In genomic region chr20:2900845-2901592, GRCh38 we compare ENCODE assay signal across 12 cellular contexts. TPM values are rescaled to one million over a fixed set of nuclear protein-coding genes. Genes with fewer than 3 reads are reported as not detected.
DNase-seq lines count a peak whose midpoint lies in the region; ATAC-seq and TF ChIP-seq lines count a peak whose summit lies in the region.
"Had no signal": no experiment of that assay in that cellular context is flagged by ENCODE, and none has a peak within 500 bp of the region (broad histone marks: within the 10 kb centered on the region; RNA-seq: fewer than 3 reads in every experiment).

No MANE protein-coding gene starts in this region.

- H3K9me3 ChIP-seq in DND-41 (ENCODE audit: insufficient read depth, low read length, severe bottlenecking) (no peaks in the 10 kb centered on the region), right lobe of liver (no peaks in the 10 kb centered on the region), stomach (no peaks in the 10 kb centered on the region)

- H3K36me3 ChIP-seq in DND-41 (ENCODE audit: insufficient read depth, low read length) (no peaks in the 10 kb centered on the region), right lobe of liver (no peaks in the 10 kb centered on the region), stomach (no peaks in the 10 kb centered on the region)

- ATAC-seq in DND-41 (ENCODE audit: insufficient read depth, low read depth) (peak; percentile 83), GM21786 (IDR thresholded peaks at IDR 0.05; ENCODE audit: unreplicated experiment) (peak; percentile 50), right lobe of liver (peak in 3 of 4 donors; percentile 48 to 58 (median 53)), GM21825 (IDR thresholded peaks at IDR 0.05; ENCODE audit: unreplicated experiment) (no peak)
- ATAC-seq: activated T-helper 17 cell treated with anti-CD3 and anti-CD28 coated beads, Interleukin-2, amount 50 U/mL, for 72 hours; stimulated activated naive CD8-positive, alpha-beta T cell treated with anti-CD3 and anti-CD28 coated beads, Interleukin-15, Interleukin-2, amounts not matched to agents 100 U/mL and 50 U/mL, for 24 hours had no signal

- H3K4me2 ChIP-seq in DND-41 (ENCODE audit: insufficient read depth, low read length), result no peak overlapping the region

- H3K27ac ChIP-seq in DND-41 (ENCODE audit: low read length) (no peak overlapping the region), right lobe of liver (no peak overlapping the region), stomach (no peak overlapping the region)

- no peaks in the 10 kb centered on the region for H3K27me3 ChIP-seq in DND-41 (ENCODE audit: insufficient read depth, low read length, poor library complexity)
- no peaks in the 10 kb centered on the region for H3K27me3 ChIP-seq in right lobe of liver
- no peaks in the 10 kb centered on the region for H3K27me3 ChIP-seq in stomach

- peaks cover 74% of the 10 kb centered on the region for H3K79me2 ChIP-seq in DND-41 (ENCODE audit: insufficient read depth, low read length)

- peaks cover 3% of the 10 kb centered on the region; the same call in 1 of the 2 replicates for H3K4me1 ChIP-seq in DND-41 (ENCODE audit: insufficient read depth, low read length)
- no peaks in the 10 kb centered on the region for H3K4me1 ChIP-seq in right lobe of liver
- peaks cover 0 to 13% (median 5%) of the 10 kb centered on the region in 4 donors for H3K4me1 ChIP-seq in stomach

- WGBS in right lobe of liver (ENCODE audit: insufficient coverage, low coverage, low lambda C conversion rate, missing lambda C conversion rate), result 77% methylated on average over 11 of the region's 11 CpGs
- WGBS in stomach, 5 donors, result 82 to 92% (median 88%) methylated on average over 11 of the region's 11 CpGs

- TF ChIP-seq CTCF in DND-41 (IDR thresholded peaks at IDR 0.05; ENCODE audit: borderline replicate concordance, extremely low read depth, low read length, poor library complexity, severe bottlenecking) (no peak), right lobe of liver (IDR thresholded peaks at IDR 0.05) (no peak), stomach (IDR thresholded peaks at IDR 0.05) (no peak)

- DNase-seq in DND-41 (no peak), SKM-1 treated with dmso at 0.1 percent for 144 hours (lab: John Stamatoyannopoulos, UW; ENCODE audit: unreplicated experiment) (peak; percentile 67), right lobe of liver (no peak), SHP77 treated with DMSO at 0.1 percent for 48 hours (lab: John Stamatoyannopoulos, UW) (no peak), stomach (no peak), 8988T (no peak)
- DNase-seq: DMS153; NCI-H2171 treated with DMSO at 0.1 percent for 48 hours; stimulated activated naive CD8-positive, alpha-beta T cell treated with anti-CD3 and anti-CD28 coated beads, Interleukin-15, Interleukin-2, amounts not matched to agents 100 U/mL and 50 U/mL, for 24 hours had no signal

- H3K9ac ChIP-seq in DND-41 (ENCODE audit: low read depth, low read length), result no peak overlapping the region

- TF ChIP-seq POLR2A in right lobe of liver (IDR thresholded peaks at IDR 0.05) (no peak), stomach (IDR thresholded peaks at IDR 0.05) (no peak)

- TF ChIP-seq EP300 in stomach (IDR thresholded peaks at IDR 0.05), result no peak

- H4K20me1 ChIP-seq in DND-41 (ENCODE audit: insufficient read depth, low read length), result peaks cover 30% of the 10 kb centered on the region; the same call in 1 of the 2 replicates

- no peak overlapping the region for H2AFZ ChIP-seq in DND-41 (ENCODE audit: low read depth, low read length)

- no peak overlapping the region for H3K4me3 ChIP-seq in DND-41 (ENCODE audit: low read depth in 1 of 2, low read length in 2 of 2)
- H3K4me3 ChIP-seq in right lobe of liver, result no peak overlapping the region
- no peak overlapping the region for H3K4me3 ChIP-seq in stomach

- intact Hi-C loops in right lobe of liver (cut with DNase I), result no loop called here
- intact Hi-C loops in stomach (cut with DNase I; ENCODE audit: low total_unique reads), result no loop called here

RNA-seq across cellular contexts. Expression of gene PTPRA, which starts 27.7 kb away (rescaled TPM):
- total RNA-seq in right lobe of liver (10 to 100 TPM; 15.7 to 22.1 (median 18.6) TPM), stomach (100 to 1,000 TPM in 1 of 5 donors, 10 to 100 TPM in 4; 19.7 to 157 (median 56.7) TPM)
- 10 to 100 TPM in 1 of 3 donors, 1 to 10 TPM in 2; 8.1 to 15.9 (median 9.2) TPM for polyA plus RNA-seq in stomach
